In the genomic region with DNA sequence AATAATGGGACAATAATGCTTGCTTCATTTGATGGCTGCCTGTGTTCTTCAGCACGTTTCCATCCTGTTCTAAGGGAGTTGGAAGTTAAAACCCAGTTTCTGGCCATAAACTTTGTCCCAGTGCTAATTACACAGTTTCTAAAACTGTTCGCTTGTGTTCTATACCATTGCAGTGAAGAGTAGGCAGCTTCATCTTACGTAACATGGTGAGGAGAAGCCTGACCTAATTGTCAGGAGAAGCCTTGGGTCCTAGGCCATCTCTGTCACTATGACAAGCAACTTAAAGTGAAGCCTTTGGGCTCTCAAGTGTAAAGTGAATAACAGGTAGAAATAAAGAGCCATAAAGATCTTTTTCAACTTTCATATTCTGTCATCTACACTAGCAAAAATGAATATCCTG, we compare ENCODE assay signal across 23 cellular contexts.
"Had no signal": no experiment of that assay in that cellular context is flagged by ENCODE, and none has a peak within 500 bp of the region (broad histone marks: within the 10 kb centered on the region; RNA-seq: fewer than 3 reads in every experiment).

No MANE protein-coding gene starts in this region.

- DNase-seq: dermis blood vessel endothelial cell; effector CD4-positive, alpha-beta T cell; endodermal cell; erythroblast; foreskin keratinocyte; immature natural killer cell; left ventricle myocardium inferior; lower lobe of right lung; midbrain; occipital lobe; pancreas; retina; right lobe of liver; stimulated activated CD4-positive, alpha-beta T cell treated with anti-CD3 and anti-CD28 coated beads, Interleukin-4, amount 100 ng/mL, for 1 hour; stimulated activated CD8-positive, alpha-beta memory T cell treated with anti-CD3 and anti-CD28 coated beads, Interleukin-4, amount 100 ng/mL, for 48 hours; stimulated activated naive CD8-positive, alpha-beta T cell treated with anti-CD3 and anti-CD28 coated beads, Interleukin-15, Interleukin-2, amounts not matched to agents 100 U/mL and 50 U/mL, for 24 hours; tibial artery; upper lobe of left lung had no signal

- H3K9me3 ChIP-seq: left ventricle myocardium inferior, lower lobe of right lung, pancreas, prostate gland, right lobe of liver, tibial artery, upper lobe of left lung, vagina had no signal

- ATAC-seq: foreskin keratinocyte; lower lobe of right lung; natural killer cell treated with Interleukin-12 subunit alpha and Interleukin-12 subunit beta and Interleukin-15 and Interleukin-18, amount 100 ng/mL, for 72 hours; pancreas; right lobe of liver; stimulated activated effector memory CD8-positive, alpha-beta T cell treated with anti-CD3 and anti-CD28 coated beads, Interleukin-12 subunit alpha, Interleukin-12 subunit beta, amount 100 ng/mL, for 72 hours; stimulated activated naive CD8-positive, alpha-beta T cell treated with anti-CD3 and anti-CD28 coated beads, Interleukin-15, Interleukin-2, amounts not matched to agents 100 U/mL and 50 U/mL, for 24 hours had no signal

- H3K4me3 ChIP-seq: left ventricle myocardium inferior, lower lobe of right lung, neural progenitor cell, pancreas, prostate gland, right lobe of liver, tibial artery, upper lobe of left lung, vagina had no signal

- H3K27ac ChIP-seq: foreskin keratinocyte, left ventricle myocardium inferior, lower lobe of right lung, neural progenitor cell, pancreas, prostate gland, right lobe of liver, tibial artery, upper lobe of left lung, vagina had no signal

- H3K27me3 ChIP-seq: foreskin keratinocyte, neural progenitor cell, pancreas, right lobe of liver, tibial artery, upper lobe of left lung, vagina had no signal

- H3K36me3 ChIP-seq: prostate gland had no signal

- H3K9ac ChIP-seq: neural progenitor cell had no signal
